In the genomic region with DNA sequence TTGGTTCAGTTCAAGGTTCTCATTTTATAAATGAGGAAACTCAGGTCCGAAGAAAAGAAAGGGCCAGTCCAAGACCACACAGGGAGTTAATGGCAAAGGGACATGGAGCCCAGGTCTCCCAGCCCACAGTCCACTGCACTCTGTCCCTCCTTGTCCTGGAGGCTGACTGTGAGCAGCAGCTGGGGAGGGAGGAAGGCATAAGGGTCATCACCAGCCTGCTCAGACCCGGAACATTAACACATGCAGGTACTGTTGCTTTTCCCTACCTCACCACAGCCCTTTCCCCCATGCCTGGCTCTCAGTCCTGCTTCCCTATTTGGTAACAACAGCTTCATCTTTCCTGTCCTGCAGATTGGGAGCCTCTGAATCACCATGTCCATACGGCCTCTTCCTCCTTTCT, we compare ENCODE assay signal across 14 cellular contexts. TPM values are rescaled to one million over a fixed set of nuclear protein-coding genes. Genes with fewer than 3 reads are reported as not detected.
A peak's percentile ranks its signal among the peaks of the same experiment; 100 is the strongest.
DNase-seq lines count a peak whose midpoint lies in the region; ATAC-seq, FAIRE-seq and TF ChIP-seq lines count a peak whose summit lies in the region.
"Had no signal": no experiment of that assay in that cellular context is flagged by ENCODE, and none has a peak within 500 bp of the region (broad histone marks: within the 10 kb centered on the region; RNA-seq: fewer than 3 reads in every experiment).

No MANE protein-coding gene starts in this region.

- H2AFZ ChIP-seq in GM12878 (ENCODE audit: control insufficient read depth, low read depth, low read length): no peak overlapping the region

- no peaks in the 10 kb centered on the region for H3K79me2 ChIP-seq in GM12878 (ENCODE audit: control insufficient read depth, insufficient read depth, low read length)

- intact Hi-C loops in GM12878 (cut with micrococcal nuclease; ENCODE audit: unreplicated experiment) (no loop called here), right lobe of liver (cut with DNase I) (no loop called here), stomach (cut with DNase I; ENCODE audit: low total_unique reads) (no loop called here)

- TF ChIP-seq POLR2A in GM19193 (IDR thresholded peaks at IDR 0.05; ENCODE audit: extremely low read depth, insufficient read depth, insufficient read length) (peak; percentile 13), GM12878 (IDR thresholded peaks at IDR 0.05; ENCODE audit: low read depth, low read length) (no peak; the same call in 1 of the 2 replicates), right lobe of liver (IDR thresholded peaks at IDR 0.05) (no peak), stomach (IDR thresholded peaks at IDR 0.05) (no peak)

- in situ Hi-C loops in GM12878 (cut with MboI): no loop called here

- RAD21 ChIA-PET in GM12878 (lab: Charles Lee; ENCODE audit: unreplicated experiment): no interaction called here

- CTCF ChIA-PET in GM12878 (lab: Yijun Ruan, JAX): interaction anchor here (1.8 kb wide), 1 partner anchor 324 kb away, joined by 4 read pairs; a partner anchor contains a TSS

- no peak overlapping the region for H3K9ac ChIP-seq in GM12878 (ENCODE audit: control insufficient read depth, insufficient read depth, low read length)

- H3K4me1 ChIP-seq in GM12878 (ENCODE audit: control insufficient read depth, insufficient read depth, low read length) (no peaks in the 10 kb centered on the region), right lobe of liver (peaks cover 0 to 54% (median 20%) of the 10 kb centered on the region in 4 donors), stomach (peaks cover 28 to 86% (median 67%) of the 10 kb centered on the region in 4 donors)

- ATAC-seq in GM12878 (no peak; the same call in 2 of the 3 replicates), right lobe of liver (no peak), GM18870 (IDR thresholded peaks at IDR 0.05; ENCODE audit: unreplicated experiment) (no peak), HG02678 (IDR thresholded peaks at IDR 0.05; ENCODE audit: unreplicated experiment) (no peak)

- H3K9me3 ChIP-seq in GM12878 (replicated peaks; ENCODE audit: control insufficient read depth, insufficient read depth, low read length) (no peaks in the 10 kb centered on the region), right lobe of liver (no peaks in the 10 kb centered on the region), stomach (no peaks in the 10 kb centered on the region)

- no peaks in the 10 kb centered on the region for H4K20me1 ChIP-seq in GM12878 (ENCODE audit: control insufficient read depth, insufficient read depth)

- no peak for TF ChIP-seq RAD21 in GM12878 (IDR thresholded peaks at IDR 0.05; ENCODE audit: insufficient read depth, low read depth, low read length)

- H3K27me3 ChIP-seq in GM12878 (replicated peaks in 1 of 2; ENCODE audit: control insufficient read depth in 2 of 2, insufficient read depth in 2 of 2, low read length in 1 of 2): no peaks in the 10 kb centered on the region
- no peaks in the 10 kb centered on the region for H3K27me3 ChIP-seq in right lobe of liver
- H3K27me3 ChIP-seq in stomach: no peaks in the 10 kb centered on the region

- H3K36me3 ChIP-seq in GM12878 (ENCODE audit: control insufficient read depth in 2 of 2, insufficient read depth in 2 of 2, low read length in 1 of 2): peaks cover 15 to 16% of the 10 kb centered on the region in 2 experiments
- peaks cover 0 to 46% (median 27%) of the 10 kb centered on the region in 4 donors for H3K36me3 ChIP-seq in right lobe of liver
- H3K36me3 ChIP-seq in stomach: peaks cover 35 to 65% (median 48%) of the 10 kb centered on the region in 4 donors

- TF ChIP-seq EP300 in GM12878 (IDR thresholded peaks at IDR 0.05; ENCODE audit: borderline replicate concordance in 1 of 2, control insufficient read depth in 1 of 2, low read depth in 2 of 2, low read length in 2 of 2): no peak
- no peak for TF ChIP-seq EP300 in stomach (IDR thresholded peaks at IDR 0.05)

- no peak for FAIRE-seq in GM12878 (lab: Jason Lieb, UNC)

- H3K4me2 ChIP-seq in GM12878 (ENCODE audit: control insufficient read depth, insufficient read depth): no peak overlapping the region

- H3K4me3 ChIP-seq in GM12878 (no peak overlapping the region), right lobe of liver (no peak overlapping the region), stomach (peak overlapping the region in 3 of 4 donors; percentile 66 to 77 (median 67))

- no TSS peak for BruUV-seq in GM12878 (replicated peaks; lab: Mats Ljungman, UMichigan)

- H3K27ac ChIP-seq in GM12878 (ENCODE audit: control insufficient read depth, insufficient read depth): no peak overlapping the region
- peak overlapping the region; percentile 96 to 98 (median 97) for H3K27ac ChIP-seq in right lobe of liver
- peak overlapping the region; percentile 11 to 88 (median 84) for H3K27ac ChIP-seq in stomach

- TF ChIP-seq CTCF in GM12878 (IDR thresholded peaks at IDR 0.05 in 2 of 3, conservative IDR thresholded peaks at IDR 0.05 in 1 of 3; ENCODE audit: control insufficient read depth in 2 of 3, extremely low read depth in 1 of 3, insufficient read depth in 1 of 3, low read depth in 3 of 3, low read length in 3 of 3) (no peak), right lobe of liver (IDR thresholded peaks at IDR 0.05) (no peak), stomach (IDR thresholded peaks at IDR 0.05) (no peak)

- POLR2A ChIA-PET in GM12878 (lab: Charles Lee): no interaction called here

- DNase-seq in GM12878 (ENCODE audit: low read depth, low spot score) (no peak), right lobe of liver (no peak), stomach (no peak), AML-193 (lab: John Stamatoyannopoulos, UW) (no peak)
- no peak for DNase-seq in central memory CD4-positive, alpha-beta T cell
- DNase-seq: activated CD4-positive, alpha-beta T cell treated with anti-CD3 and anti-CD28 coated beads, Interleukin-2, amount 50 U/mL, for 48 hours; activated effector memory CD4-positive, alpha-beta T cell treated with anti-CD3 and anti-CD28 coated beads, Interleukin-2, amount 50 U/mL, for 16 hours; DMS79; NCI-H2081 treated with DMSO at 0.1 percent for 48 hours; SHP77; stimulated activated CD4-positive, alpha-beta T cell treated with anti-CD3 and anti-CD28 coated beads, Interleukin-12 subunit alpha, Interleukin-12 subunit beta, amount 100 ng/mL, for 4 hours had no signal

- SMC1A ChIA-PET in GM12878 (lab: Charles Lee; ENCODE audit: uncharacterized antibody, unreplicated experiment): no interaction called here

- whole genome bisulfite sequencing in GM12878 (ENCODE audit: insufficient coverage, insufficient replicate concordance, low lambda C conversion rate, missing lambda C conversion rate): 67% methylated on average over 3 of the region's 3 CpGs
- WGBS in right lobe of liver (ENCODE audit: insufficient coverage, low coverage, low lambda C conversion rate, missing lambda C conversion rate): 67% methylated on average over 3 of the region's 3 CpGs
- WGBS in stomach, 5 donors: 57 to 85% (median 77%) methylated on average over 2 to 3 of the region's 3 CpGs

RNA-seq across cellular contexts. Expression of a gene that starts 4.0 kb away (rescaled TPM):
- total RNA-seq in GM12878 (2013; cell fraction: nucleolus; rRNA removed): not detected in 2 replicates
- total RNA-seq in GM12878 (2014; rRNA removed) (0.22 TPM in 1 of 2 replicates, not detected in the other), GM12878 (2014; rRNA removed; fragmentation: Illumina TruSeq; extraction: Trizol) (not detected in 2 replicates), GM12878 (2021) (0.38 and 0.45 TPM in 2 replicates), right lobe of liver (100 to 1,000 TPM; 192 to 869 (median 343) TPM), stomach (100 to 1,000 TPM in 4 of 5 donors, 10 to 100 TPM in 1; 70.5 to 828 (median 245) TPM)
- 0.37 TPM for polyA plus RNA-seq in GM12878 (2011; ENCODE audit: low read depth)
- polyA plus RNA-seq in GM12878 (2011; rRNA removed) (0.04 TPM in 1 of 2 replicates, not detected in the other), GM12878 (2014; fragmentation: Illumina TruSeq; extraction: Trizol) (0.09 and 0.19 TPM in 2 replicates), GM12878 (2014; fragmentation: Nextera tagmentation; extraction: Ambion mirVana) (under 1 TPM in 1 of 2 experiments, not detected in 1; 0.15 TPM), GM12878 (2014; rRNA removed) (0.12 and 0.32 TPM in 2 replicates), GM12878 (2016; fragmentation: Nextera tagmentation; extraction: Ambion mirVana) (1 to 10 TPM in 1 of 2 experiments, under 1 TPM in 1; 0.91 to 1.0 TPM), stomach (100 to 1,000 TPM; 232 to 715 (median 360) TPM)
- 0.07 TPM in 1 of 2 replicates, not detected in the other for polyA plus RNA-seq in GM12878 (2011; cell fraction: cytosol; rRNA removed)
- polyA plus RNA-seq in GM12878 (2011; cell fraction: nucleus; rRNA removed): not detected in 2 replicates
- 0.81 and 1.3 TPM in 2 replicates for polyA plus RNA-seq in GM12878 (2012)
- polyA minus RNA-seq in GM12878 (2011; rRNA and poly(A)+ RNA removed): not detected in 2 replicates
- polyA minus RNA-seq in GM12878 (2011; cell fraction: cytosol; rRNA and poly(A)+ RNA removed): not detected in 2 replicates
- not detected in 2 replicates for polyA minus RNA-seq in GM12878 (2011; cell fraction: nucleus; rRNA and poly(A)+ RNA removed)

RNA-seq across cellular contexts. Expression of a gene that starts 56.4 kb away (rescaled TPM):
- total RNA-seq in GM12878 (2013; cell fraction: nucleolus; rRNA removed): 372 and 425 TPM in 2 replicates
- total RNA-seq in GM12878 (2014; rRNA removed) (203 and 223 TPM in 2 replicates), GM12878 (2014; rRNA removed; fragmentation: Illumina TruSeq; extraction: Trizol) (147 and 148 TPM in 2 replicates), GM12878 (2021) (279 and 289 TPM in 2 replicates), right lobe of liver (100 to 1,000 TPM in 1 of 6 experiments, 10 to 100 TPM in 5; 70.1 to 155 (median 79.1) TPM), stomach (100 to 1,000 TPM in 3 of 5 donors, 10 to 100 TPM in 2; 67.4 to 136 (median 118) TPM)
- polyA plus RNA-seq in GM12878 (2011; ENCODE audit: low read depth): 132 TPM
- polyA plus RNA-seq in GM12878 (2011; rRNA removed) (156 and 178 TPM in 2 replicates), GM12878 (2014; fragmentation: Illumina TruSeq; extraction: Trizol) (107 and 151 TPM in 2 replicates), GM12878 (2014; fragmentation: Nextera tagmentation; extraction: Ambion mirVana) (10 to 100 TPM in 1 of 2 experiments, 1 to 10 TPM in 1; 4.4 to 13.7 TPM), GM12878 (2014; rRNA removed) (199 and 200 TPM in 2 replicates), GM12878 (2016; fragmentation: Nextera tagmentation; extraction: Ambion mirVana) (100 to 1,000 TPM; 112 to 117 TPM), stomach (100 to 1,000 TPM in 1 of 3 donors, 10 to 100 TPM in 2; 45.1 to 122 (median 90.8) TPM)
- polyA plus RNA-seq in GM12878 (2011; cell fraction: cytosol; rRNA removed): 190 and 206 TPM in 2 replicates
- 272 and 287 TPM in 2 replicates for polyA plus RNA-seq in GM12878 (2011; cell fraction: nucleus; rRNA removed)
- 262 and 278 TPM in 2 replicates for polyA plus RNA-seq in GM12878 (2012)
- 245 and 345 TPM in 2 replicates for polyA minus RNA-seq in GM12878 (2011; rRNA and poly(A)+ RNA removed)
- 117 and 134 TPM in 2 replicates for polyA minus RNA-seq in GM12878 (2011; cell fraction: cytosol; rRNA and poly(A)+ RNA removed)
- polyA minus RNA-seq in GM12878 (2011; cell fraction: nucleus; rRNA and poly(A)+ RNA removed): 165 and 259 TPM in 2 replicates

Comparison
In these comparisons a context has a peak if more than half of its experiments do, and no peak if none do; other contexts are left out.
1. H3K4me3 ChIP-seq: peak in stomach (3 of 4); none in GM12878 (single experiment) and right lobe of liver (0 of 3).
2. RNA of a gene that starts 4.0 kb away (total RNA-seq): 192 to 869 TPM in right lobe of liver and 70.5 to 828 TPM in stomach; 0.22 to 0.45 TPM in GM12878; every median in the first group is over 10 times any median in the second.